In genomic region chr5:73437126-73438047, GRCh38 we compare ENCODE assay signal across 9 cellular contexts.
DNase-seq lines count a peak whose midpoint lies in the region; ATAC-seq lines count a peak whose summit lies in the region.
"Had no signal": no experiment of that assay in that cellular context is flagged by ENCODE, and none has a peak within 500 bp of the region (broad histone marks: within the 10 kb centered on the region; RNA-seq: fewer than 3 reads in every experiment).

No MANE protein-coding gene starts in this region.

- H3K9me3 ChIP-seq in ES-I3 (ENCODE audit: control insufficient read depth, insufficient read depth, low read length), result no peaks in the 10 kb centered on the region

- peaks cover 17% of the 10 kb centered on the region for H3K4me1 ChIP-seq in ES-I3 (ENCODE audit: insufficient read depth, low read length)

- peaks cover 1% of the 10 kb centered on the region for H3K9me3 Mint-ChIP-seq in memory B cell

- no peaks in the 10 kb centered on the region for H3K36me3 ChIP-seq in ES-I3 (ENCODE audit: insufficient read depth, low read length)

- peaks cover 2% of the 10 kb centered on the region for H3K4me1 Mint-ChIP-seq in memory B cell

- peak; percentile 46 for DNase-seq in NCI-H2196 (lab: John Stamatoyannopoulos, UW; ENCODE audit: unreplicated experiment)
- DNase-seq in memory B cell (ENCODE audit: low spot score in 2 of 2), result no peak
- no peak for DNase-seq in activated effector memory CD4-positive, alpha-beta T cell treated with Interleukin-2 at 50 U/mL for 16 hours
- no peak for DNase-seq in foreskin melanocyte
- no peak for DNase-seq in NCI-H1048 (lab: John Stamatoyannopoulos, UW)

- H3K27ac ChIP-seq in cingulate gyrus (ENCODE audit: low read depth, low read length), result peak overlapping the region; percentile 24
- H3K27ac ChIP-seq: SK-N-MC had no signal

- peaks cover 1% of the 10 kb centered on the region for H3K36me3 Mint-ChIP-seq in memory B cell

- H3K9ac ChIP-seq in ES-I3 (ENCODE audit: low read depth, low read length), result peak overlapping the region; percentile 88

- no peak overlapping the region for H3K27ac Mint-ChIP-seq in memory B cell

- ATAC-seq in memory B cell (ENCODE audit: low read depth), result no peak
- ATAC-seq in GM21825 (IDR thresholded peaks at IDR 0.05; ENCODE audit: unreplicated experiment), result no peak

- H3K27me3 Mint-ChIP-seq in memory B cell, result peaks cover 42% of the 10 kb centered on the region

- peak overlapping the region; percentile 54 for H3K4me3 Mint-ChIP-seq in memory B cell
